Comparison of ENCODE assay signal across 2 cellular contexts in the genomic region with DNA sequence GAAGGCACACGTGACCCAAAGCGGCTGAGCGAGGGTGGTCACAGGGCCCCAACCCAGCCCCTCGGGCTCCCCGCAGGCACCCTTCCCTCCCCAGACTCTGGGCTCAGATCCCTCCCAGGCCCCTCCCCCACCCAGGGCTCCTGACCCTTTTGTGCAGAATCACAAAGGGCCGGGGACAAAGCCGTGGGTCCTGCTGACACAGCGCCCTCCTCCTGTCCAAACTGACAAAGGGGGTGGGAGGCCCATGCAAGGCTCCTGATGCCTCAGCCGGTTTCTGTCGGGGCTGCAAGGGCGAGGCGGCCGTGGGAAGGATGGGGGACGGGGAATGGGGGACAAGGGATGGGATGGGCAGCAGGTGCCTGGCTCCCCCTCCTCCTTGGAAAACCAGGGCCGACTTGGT.
TF ChIP-seq lines count a peak whose summit lies in the region.

No MANE protein-coding gene starts in this region.

TF ChIP-seq in HepG2, 621 proteins besides CTCF, POLR2A, EP300 and RAD21:
- TF ChIP-seq SOX13 (IDR thresholded peaks at IDR 0.05) (0 out of 2 replicates have a peak, but pooled peaks have one; percentile 28), SOX13 (CRISPR knock-in tag; conservative IDR thresholded peaks at IDR 0.05 in 1 of 2, IDR thresholded peaks at IDR 0.05 in 1 of 2) (peak in 1 of 2 experiments; percentile 62; a peak in 2 of 4 replicates), ZSCAN30 (CRISPR knock-in tag; IDR thresholded peaks at IDR 0.05) (no peak), KDM2A (CRISPR knock-in tag; IDR thresholded peaks at IDR 0.05; ENCODE audit: borderline replicate concordance, low read depth) (no peak), CHCHD3 (CRISPR knock-in tag; IDR thresholded peaks at IDR 0.05) (no peak), SOX6 (IDR thresholded peaks at IDR 0.05) (no peak), SOX6 (CRISPR knock-in tag; IDR thresholded peaks at IDR 0.05) (peak; percentile 47; the same call in 1 of the 2 replicates), ZFY (CRISPR knock-in tag; IDR thresholded peaks at IDR 0.05) (0 out of 2 replicates have a peak, but pooled peaks have one; percentile 22), ASH2L (IDR thresholded peaks at IDR 0.05; ENCODE audit: insufficient read length, low read depth, low read length) (no peak), SPEN (CRISPR knock-in tag; IDR thresholded peaks at IDR 0.05; ENCODE audit: low read depth) (no peak), ZNF850 (CRISPR knock-in tag; conservative IDR thresholded peaks at IDR 0.05) (no peak), HNRNPK (IDR thresholded peaks at IDR 0.05; ENCODE audit: low read depth, low read length, poor library complexity, severe bottlenecking) (peak; percentile 72), AGO2 (optimal IDR thresholded peaks at IDR 0.05; ENCODE audit: low read depth, low read length) (peak; percentile 82), ELK4 (CRISPR knock-in tag; IDR thresholded peaks at IDR 0.05; ENCODE audit: borderline replicate concordance) (no peak)
- TF ChIP-seq, protein P1, sequence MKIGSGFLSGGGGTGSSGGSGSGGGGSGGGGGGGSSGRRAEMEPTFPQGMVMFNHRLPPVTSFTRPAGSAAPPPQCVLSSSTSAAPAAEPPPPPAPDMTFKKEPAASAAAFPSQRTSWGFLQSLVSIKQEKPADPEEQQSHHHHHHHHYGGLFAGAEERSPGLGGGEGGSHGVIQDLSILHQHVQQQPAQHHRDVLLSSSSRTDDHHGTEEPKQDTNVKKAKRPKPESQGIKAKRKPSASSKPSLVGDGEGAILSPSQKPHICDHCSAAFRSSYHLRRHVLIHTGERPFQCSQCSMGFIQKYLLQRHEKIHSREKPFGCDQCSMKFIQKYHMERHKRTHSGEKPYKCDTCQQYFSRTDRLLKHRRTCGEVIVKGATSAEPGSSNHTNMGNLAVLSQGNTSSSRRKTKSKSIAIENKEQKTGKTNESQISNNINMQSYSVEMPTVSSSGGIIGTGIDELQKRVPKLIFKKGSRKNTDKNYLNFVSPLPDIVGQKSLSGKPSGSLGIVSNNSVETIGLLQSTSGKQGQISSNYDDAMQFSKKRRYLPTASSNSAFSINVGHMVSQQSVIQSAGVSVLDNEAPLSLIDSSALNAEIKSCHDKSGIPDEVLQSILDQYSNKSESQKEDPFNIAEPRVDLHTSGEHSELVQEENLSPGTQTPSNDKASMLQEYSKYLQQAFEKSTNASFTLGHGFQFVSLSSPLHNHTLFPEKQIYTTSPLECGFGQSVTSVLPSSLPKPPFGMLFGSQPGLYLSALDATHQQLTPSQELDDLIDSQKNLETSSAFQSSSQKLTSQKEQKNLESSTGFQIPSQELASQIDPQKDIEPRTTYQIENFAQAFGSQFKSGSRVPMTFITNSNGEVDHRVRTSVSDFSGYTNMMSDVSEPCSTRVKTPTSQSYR (CRISPR knock-in tag; IDR thresholded peaks at IDR 0.05; ENCODE audit: borderline replicate concordance) = peak; percentile 61; the same call in 1 of the 2 replicates
TF ChIP-seq in HepG2: peak in this region for 6.

TF ChIP-seq in H1, 55 proteins besides CTCF, POLR2A, EP300 and RAD21:
- TF ChIP-seq BACH1 (IDR thresholded peaks at IDR 0.05; ENCODE audit: low read length) = peak; percentile 38; the same call in 1 of the 2 replicates
- TF ChIP-seq KDM5A (IDR thresholded peaks at IDR 0.05; ENCODE audit: low read length) = no peak
- TF ChIP-seq CTBP2 (IDR thresholded peaks at IDR 0.05; ENCODE audit: borderline replicate concordance, insufficient read depth, insufficient read length, low read length) = peak; percentile 37
TF ChIP-seq in H1: peak in this region for 2.
